Comparison of ENCODE assay signal across 22 cellular contexts in the genomic region with DNA sequence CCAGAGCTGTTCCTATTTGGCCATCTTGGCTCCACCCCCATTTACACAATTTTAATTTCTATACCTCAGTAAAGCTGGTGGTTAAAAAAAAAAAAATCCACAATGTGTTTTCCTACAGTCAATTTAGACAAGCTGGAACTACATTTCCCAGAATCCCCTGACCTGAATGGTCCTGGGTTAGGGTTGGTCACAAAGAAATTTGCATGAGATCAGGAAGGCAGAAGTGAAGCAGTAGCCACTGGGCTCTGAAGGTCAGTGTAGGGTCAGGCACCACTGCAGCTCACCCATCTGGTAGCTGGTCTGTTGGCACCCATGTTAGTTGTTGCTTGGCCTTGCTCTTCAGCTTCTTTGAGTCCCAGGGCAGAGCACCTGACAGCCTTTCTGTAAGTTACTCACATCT.
"Had no signal": no experiment of that assay in that cellular context is flagged by ENCODE, and none has a peak within 500 bp of the region (broad histone marks: within the 10 kb centered on the region; RNA-seq: fewer than 3 reads in every experiment).

No MANE protein-coding gene starts in this region.

- FAIRE-seq: HTR-8/SVneo had no signal

- DNase-seq: KBM-7; MV-4-11; NCI-H1048; NCI-H1105; NCI-H1417; NCI-H1436 treated with DMSO at 0.1 percent for 48 hours; NCI-H1694; NCI-H187 treated with DMSO at 0.1 percent for 48 hours; NCI-H2029 treated with DMSO at 0.1 percent for 48 hours; NCI-H226; NCI-H446; NCI-H510A; NCI-H524 treated with DMSO at 0.1 percent for 48 hours; NCI-H774; NK-92 treated with Interleukin-12 subunit alpha and Interleukin-12 subunit beta, amount 100 ng/mL, for 24 hours; PC-3; SHP77 had no signal

- ATAC-seq: Panc1, PC-3, SK-N-SH treated with all-trans-retinoic acid at 6 μM for 48 hours had no signal

- H3K27ac ChIP-seq: HL-60, RWPE1 had no signal
